ENCODE assay signal across 1 cellular context in the genomic region with DNA sequence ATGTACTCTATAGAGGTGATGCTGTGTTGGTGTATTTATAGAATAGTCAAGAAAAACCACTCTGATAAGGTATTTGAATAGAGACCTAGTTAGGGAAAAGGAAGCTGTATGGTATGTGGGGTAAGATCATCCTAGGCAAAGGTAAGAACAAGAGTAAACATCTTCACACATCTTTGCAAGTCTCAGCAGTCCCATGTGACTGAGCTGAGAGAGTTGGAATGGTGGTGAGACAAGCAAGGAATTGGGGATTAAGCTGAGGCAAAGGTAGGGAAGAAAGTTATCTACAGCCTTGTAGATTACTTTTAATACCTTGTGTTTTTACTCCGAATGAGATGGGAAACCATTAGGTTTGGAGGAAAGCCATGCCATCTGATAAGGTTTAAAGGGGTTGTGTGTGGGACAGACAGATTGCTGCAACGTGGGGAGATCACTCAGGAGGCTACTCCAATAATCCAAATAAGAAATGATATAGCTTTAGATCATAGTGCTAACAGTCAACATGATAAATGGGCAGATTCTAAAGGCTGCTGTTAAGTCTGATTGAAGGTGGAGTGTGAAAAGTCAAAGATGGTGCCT.
TF ChIP-seq lines count a peak whose summit lies in the region.

No MANE protein-coding gene starts in this region.

TF ChIP-seq in HCT116, 20 proteins besides CTCF, POLR2A, EP300 and RAD21 (continued from another document):
- TF ChIP-seq, protein P1, sequence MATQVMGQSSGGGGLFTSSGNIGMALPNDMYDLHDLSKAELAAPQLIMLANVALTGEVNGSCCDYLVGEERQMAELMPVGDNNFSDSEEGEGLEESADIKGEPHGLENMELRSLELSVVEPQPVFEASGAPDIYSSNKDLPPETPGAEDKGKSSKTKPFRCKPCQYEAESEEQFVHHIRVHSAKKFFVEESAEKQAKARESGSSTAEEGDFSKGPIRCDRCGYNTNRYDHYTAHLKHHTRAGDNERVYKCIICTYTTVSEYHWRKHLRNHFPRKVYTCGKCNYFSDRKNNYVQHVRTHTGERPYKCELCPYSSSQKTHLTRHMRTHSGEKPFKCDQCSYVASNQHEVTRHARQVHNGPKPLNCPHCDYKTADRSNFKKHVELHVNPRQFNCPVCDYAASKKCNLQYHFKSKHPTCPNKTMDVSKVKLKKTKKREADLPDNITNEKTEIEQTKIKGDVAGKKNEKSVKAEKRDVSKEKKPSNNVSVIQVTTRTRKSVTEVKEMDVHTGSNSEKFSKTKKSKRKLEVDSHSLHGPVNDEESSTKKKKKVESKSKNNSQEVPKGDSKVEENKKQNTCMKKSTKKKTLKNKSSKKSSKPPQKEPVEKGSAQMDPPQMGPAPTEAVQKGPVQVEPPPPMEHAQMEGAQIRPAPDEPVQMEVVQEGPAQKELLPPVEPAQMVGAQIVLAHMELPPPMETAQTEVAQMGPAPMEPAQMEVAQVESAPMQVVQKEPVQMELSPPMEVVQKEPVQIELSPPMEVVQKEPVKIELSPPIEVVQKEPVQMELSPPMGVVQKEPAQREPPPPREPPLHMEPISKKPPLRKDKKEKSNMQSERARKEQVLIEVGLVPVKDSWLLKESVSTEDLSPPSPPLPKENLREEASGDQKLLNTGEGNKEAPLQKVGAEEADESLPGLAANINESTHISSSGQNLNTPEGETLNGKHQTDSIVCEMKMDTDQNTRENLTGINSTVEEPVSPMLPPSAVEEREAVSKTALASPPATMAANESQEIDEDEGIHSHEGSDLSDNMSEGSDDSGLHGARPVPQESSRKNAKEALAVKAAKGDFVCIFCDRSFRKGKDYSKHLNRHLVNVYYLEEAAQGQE (IDR thresholded peaks at IDR 0.05; ENCODE audit: low read depth): no peak
- TF ChIP-seq FOSL1 (IDR thresholded peaks at IDR 0.05; ENCODE audit: low read depth) (no peak), YY1 (IDR thresholded peaks at IDR 0.05; ENCODE audit: extremely low read depth, insufficient replicate concordance, low read depth, low read length) (no peak)
